In the genomic region with DNA sequence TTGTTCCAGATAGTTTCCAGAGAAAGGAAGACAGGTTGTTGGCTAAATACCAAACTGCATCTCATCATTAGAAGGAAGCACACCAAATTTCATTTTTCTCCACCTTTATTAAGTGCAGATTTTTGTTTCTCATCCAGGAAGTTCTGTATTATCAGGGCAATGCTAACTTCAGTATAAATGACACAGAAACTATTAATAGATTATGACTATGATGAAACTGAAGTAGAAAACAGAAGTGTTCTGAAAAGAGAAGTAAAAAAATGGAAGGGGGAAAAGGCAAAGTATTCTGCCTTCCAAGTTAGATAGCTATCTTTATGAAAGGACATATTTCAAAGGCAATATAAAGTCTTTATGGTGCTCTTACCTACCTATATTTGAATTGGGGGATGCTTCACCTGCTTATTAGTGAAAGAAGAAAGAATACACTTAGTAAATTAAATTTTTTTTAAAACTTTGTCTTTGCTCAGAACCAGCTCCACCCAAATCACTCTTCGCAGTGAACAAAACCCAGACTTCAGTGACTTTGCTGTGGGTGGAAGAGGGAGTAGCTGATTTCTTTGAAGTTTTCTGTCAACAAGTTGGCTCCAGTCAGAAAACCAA, we compare ENCODE assay signal across 8 cellular contexts.
DNase-seq lines count a peak whose midpoint lies in the region; ATAC-seq and TF ChIP-seq lines count a peak whose summit lies in the region.

No MANE protein-coding gene starts in this region.

- no peaks in the 10 kb centered on the region for H3K79me2 ChIP-seq in MM.1S (ENCODE audit: low read length)

- TF ChIP-seq CTCF in MM.1S (IDR thresholded peaks at IDR 0.05; ENCODE audit: low read length), result no peak

- DNase-seq in MM.1S (peak; percentile 37), ACHN (no peak), NCI-H2081 (lab: John Stamatoyannopoulos, UW) (no peak), nucleus accumbens (lab: John Stamatoyannopoulos, UW) (no peak), RKO (ENCODE audit: low spot score) (no peak)
- peak; percentile 22 for DNase-seq in effector CD4-positive, alpha-beta T cell

- ATAC-seq in GM18498 (IDR thresholded peaks at IDR 0.05; ENCODE audit: unreplicated experiment) (peak; percentile 81), GM21717 (IDR thresholded peaks at IDR 0.05; ENCODE audit: unreplicated experiment) (peak; percentile 86)

- peak overlapping the region; percentile 58; the same call in 1 of the 2 replicates for H3K4me2 ChIP-seq in MM.1S (ENCODE audit: low read depth, low read length)

- H4K20me1 ChIP-seq in MM.1S (ENCODE audit: insufficient read depth, low read length), result no peaks in the 10 kb centered on the region

- in situ Hi-C loops in ACHN (cut with HindIII; ENCODE audit: low pct_ligation_motif_present, low pct_unique_long_range_greater_than_20kb, low sequenced_read_pairs), result no loop called here

- H3K4me1 ChIP-seq in MM.1S (ENCODE audit: low read length), result peaks cover 26% of the 10 kb centered on the region; the same call in 1 of the 2 replicates

- no peaks in the 10 kb centered on the region for H3K9me3 ChIP-seq in MM.1S (replicated peaks; ENCODE audit: insufficient read depth, low read length)

- no peaks in the 10 kb centered on the region for H3K27me3 ChIP-seq in MM.1S (replicated peaks; ENCODE audit: insufficient read depth, low read length)

- no peak overlapping the region for H3K9ac ChIP-seq in MM.1S (ENCODE audit: low read length)

- no peaks in the 10 kb centered on the region for H3K36me3 ChIP-seq in MM.1S (replicated peaks; ENCODE audit: insufficient read depth, low read length)

- H3F3A ChIP-seq in MM.1S (ENCODE audit: insufficient read depth, low read length), result peaks cover 14% of the 10 kb centered on the region

- peak overlapping the region; percentile 5; the same call in 1 of the 2 replicates for H3K4me3 ChIP-seq in MM.1S (ENCODE audit: low read length)

- no peaks in the 10 kb centered on the region for H3K9me2 ChIP-seq in MM.1S (replicated peaks; ENCODE audit: insufficient read depth, low read length)

- peak overlapping the region; percentile 13 for H2AFZ ChIP-seq in MM.1S (ENCODE audit: low read length)

- H3K27ac ChIP-seq in MM.1S (ENCODE audit: low read length), result peak overlapping the region; percentile 58; the same call in 1 of the 2 replicates

Comparison
In these comparisons a context has a peak if more than half of its experiments do, and no peak if none do; other contexts are left out.
1. DNase-seq: peak in MM.1S (single experiment) and effector CD4-positive, alpha-beta T cell (single experiment); none in ACHN (single experiment), NCI-H2081 (0 of 2), nucleus accumbens (0 of 56) and RKO (single experiment).